In the genomic region with DNA sequence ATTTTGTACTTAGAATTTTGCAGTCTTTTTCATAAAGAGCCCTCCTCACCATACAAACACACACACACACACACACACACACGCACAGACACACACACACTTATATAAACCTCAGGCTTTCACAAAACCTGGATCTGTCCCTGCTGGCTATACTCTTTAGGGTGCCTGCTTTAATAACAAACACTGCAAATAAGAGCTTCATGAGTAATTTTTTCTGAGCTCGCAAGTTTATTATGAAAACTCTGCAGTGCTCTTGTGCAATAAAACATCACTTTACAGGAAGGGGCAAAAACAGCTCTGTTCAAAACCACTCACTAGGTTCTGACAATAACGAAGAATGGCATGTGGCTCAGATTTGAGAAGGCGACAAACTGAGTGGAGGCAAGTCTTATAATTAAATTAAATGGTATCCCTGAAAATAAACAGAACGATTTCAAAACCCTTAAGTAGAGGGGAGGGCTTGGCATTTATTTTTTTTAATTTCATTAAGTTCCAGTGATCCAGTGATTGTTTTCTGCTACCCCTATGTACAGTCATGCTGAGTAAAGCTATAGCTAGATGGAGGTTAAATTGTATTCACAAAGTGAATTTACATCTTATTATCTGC, we compare ENCODE assay signal across 12 cellular contexts.
A peak's percentile ranks its signal among the peaks of the same experiment; 100 is the strongest.
DNase-seq lines count a peak whose midpoint lies in the region; ATAC-seq and TF ChIP-seq lines count a peak whose summit lies in the region.
"Had no signal": no experiment of that assay in that cellular context is flagged by ENCODE, and none has a peak within 500 bp of the region (broad histone marks: within the 10 kb centered on the region; RNA-seq: fewer than 3 reads in every experiment).

No MANE protein-coding gene starts in this region.

- H3K4me1 ChIP-seq in RWPE2 (ENCODE audit: insufficient read depth, poor library complexity, severe bottlenecking) = no peaks in the 10 kb centered on the region

- no peaks in the 10 kb centered on the region for H3K9me3 ChIP-seq in RWPE2 (ENCODE audit: severe bottlenecking)

- H3K27ac ChIP-seq in RWPE2 (ENCODE audit: poor library complexity, severe bottlenecking) = peak overlapping the region; percentile 0
- H3K27ac ChIP-seq: 22Rv1 had no signal

- DNase-seq in SIG-M5 treated with dmso at 0.1 percent for 504 hours (lab: John Stamatoyannopoulos, UW; ENCODE audit: unreplicated experiment) = peak; percentile 75
- DNase-seq in SIG-M5 (lab: John Stamatoyannopoulos, UW) = no peak
- DNase-seq in RWPE2 (ENCODE audit: low spot score) = no peak
- peak; percentile 64 for DNase-seq in fibroblast of pulmonary artery (ENCODE audit: low read depth)
- DNase-seq in smooth muscle cell of the brain vasculature (ENCODE audit: low read depth, low spot score) = peak; percentile 83
- no peak for DNase-seq in putamen (ENCODE audit: low spot score)
- DNase-seq in GM20000 (ENCODE audit: low spot score) = no peak
- DNase-seq: activated CD4-positive, alpha-beta T cell treated with anti-CD3 and anti-CD28 coated beads, Interleukin-2, amount 50 U/mL, for 48 hours; NCI-H1105; OCI-M1 had no signal

- TF ChIP-seq CTCF in RWPE2 (IDR thresholded peaks at IDR 0.05; ENCODE audit: poor library complexity, severe bottlenecking) (no peak), fibroblast of pulmonary artery (IDR thresholded peaks at IDR 0.05; ENCODE audit: low read length, missing control alignments) (no peak), GM20000 (IDR thresholded peaks at IDR 0.05; ENCODE audit: extremely low read depth, missing control alignments) (no peak)

- H3K36me3 ChIP-seq in RWPE2 (ENCODE audit: low read depth) = no peaks in the 10 kb centered on the region

- no peak overlapping the region for H3K4me3 ChIP-seq in RWPE2 (ENCODE audit: severe bottlenecking)
- no peak overlapping the region for H3K4me3 ChIP-seq in fibroblast of pulmonary artery (replicated peaks; ENCODE audit: low read depth, low read length)

- no peaks in the 10 kb centered on the region for H3K27me3 ChIP-seq in RWPE2 (ENCODE audit: insufficient read depth, poor library complexity, severe bottlenecking)

- ATAC-seq in RWPE2 (ENCODE audit: low read depth) = peak; percentile 31; the same call in 1 of the 3 replicates
- no peak for ATAC-seq in GM21390 (IDR thresholded peaks at IDR 0.05; ENCODE audit: unreplicated experiment)

Comparison
In these comparisons a context has a peak if more than half of its experiments do, and no peak if none do; other contexts are left out.
1. DNase-seq: peak in SIG-M5 treated with dmso at 0.1 percent for 504 hours (single experiment), fibroblast of pulmonary artery (single experiment) and smooth muscle cell of the brain vasculature (single experiment); none in SIG-M5 (single experiment), RWPE2 (single experiment), putamen (single experiment) and GM20000 (single experiment).